Comparison of ENCODE assay signal across 8 cellular contexts in the genomic region with DNA sequence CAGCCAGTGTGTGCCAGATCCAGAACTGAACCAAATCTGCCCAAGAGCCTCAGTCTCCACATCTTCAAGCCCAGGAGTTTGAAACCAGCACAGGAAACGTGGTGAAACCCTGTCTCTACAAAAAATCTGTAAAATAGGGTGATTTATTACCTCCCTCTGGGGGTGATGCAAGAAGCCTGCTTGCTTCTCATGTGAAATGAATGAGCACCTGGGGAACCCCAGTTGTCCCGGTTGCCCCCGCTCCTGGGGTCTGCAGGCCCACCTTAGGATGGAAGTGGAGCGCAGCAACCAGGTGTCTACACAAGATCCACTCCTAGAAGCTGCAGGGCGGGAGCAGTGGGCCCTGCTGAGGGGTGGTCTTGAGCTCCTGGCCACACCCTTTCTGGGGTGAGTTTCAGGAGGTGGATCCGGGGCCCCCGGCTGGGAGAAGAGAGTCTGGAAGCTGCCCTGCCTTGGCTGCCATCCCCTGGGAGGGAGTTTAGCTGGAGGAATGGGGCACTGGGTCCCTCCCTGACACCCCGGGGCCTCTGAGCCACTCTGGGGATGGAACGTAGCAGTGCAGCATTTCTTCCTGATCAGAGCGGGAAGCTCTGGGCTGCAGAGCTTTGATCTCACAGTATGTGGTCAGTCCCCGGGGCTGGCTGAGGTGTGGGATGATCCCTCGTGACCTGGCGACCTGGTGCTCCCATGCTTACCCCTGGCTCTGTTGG.
DNase-seq lines count a peak whose midpoint lies in the region; ATAC-seq, FAIRE-seq and TF ChIP-seq lines count a peak whose summit lies in the region.

No MANE protein-coding gene starts in this region.

- no TSS peak for BruUV-seq in HepG2 (replicated peaks; lab: Mats Ljungman, UMichigan)

- no peaks in the 10 kb centered on the region for H3K9me2 ChIP-seq in GM23338 (ENCODE audit: insufficient read depth)

- no peak for TF ChIP-seq RAD21 in HepG2 (CRISPR knock-in tag; IDR thresholded peaks at IDR 0.05)

- H3K36me3 Mint-ChIP-seq in CD8-positive, alpha-beta T cell, result peaks cover 4% of the 10 kb centered on the region
- H3K36me3 Mint-ChIP-seq in GM23338 (ENCODE audit: low read depth) (no peaks in the 10 kb centered on the region), WTC11 (no peaks in the 10 kb centered on the region)

- FAIRE-seq in HepG2 (lab: Jason Lieb, UNC), result no peak

- ATAC-seq in CD8-positive, alpha-beta T cell, result no peak
- no peak; the same call in 2 of the 3 replicates for ATAC-seq in GM23338
- no peak for ATAC-seq in WTC11
- ATAC-seq in HepG2, result no peak

- H3K27ac ChIP-seq in CD8-positive, alpha-beta T cell (ENCODE audit: low read depth, low read length), result peak overlapping the region; percentile 66
- H3K27ac ChIP-seq in GM23338 (ENCODE audit: low read depth) (0 out of 2 replicates have a peak overlapping the region, but pooled peaks have one; percentile 39), HepG2 (ENCODE audit: extremely low read length, insufficient read depth, low read length) (peak overlapping the region; percentile 10)

- H3K27me3 Mint-ChIP-seq in CD8-positive, alpha-beta T cell (ENCODE audit: low read depth), result no peaks in the 10 kb centered on the region
- H3K27me3 Mint-ChIP-seq in GM23338 (ENCODE audit: insufficient read depth, low read depth, poor library complexity) (no peaks in the 10 kb centered on the region), WTC11 (ENCODE audit: low read depth) (no peaks in the 10 kb centered on the region)

- H3K4me3 ChIP-seq in CD8-positive, alpha-beta T cell (ENCODE audit: low read depth, low read length), result peak overlapping the region; percentile 48
- H3K4me3 ChIP-seq in GM23338 (no peak overlapping the region), HepG2 (replicated peaks in 1 of 3; ENCODE audit: insufficient read depth in 1 of 3, low read depth in 2 of 3, low read length in 3 of 3) (no peak overlapping the region)

- in situ Hi-C loops in HepG2 (cut with HindIII; ENCODE audit: extremely low pct_ligation_motif_present, low pct_unique_long_range_greater_than_20kb), result no loop called here

- POLR2A ChIA-PET in CD8-positive, alpha-beta T cell (lab: Charles Lee), result interaction anchor here (0.5 to 5.9 kb wide), 10 partner anchors 8 to 617 kb away, joined by 3 to 172 read pairs (median 3); no protein-coding TSS in a partner anchor
- POLR2A ChIA-PET in WTC11 (lab: Charles Lee) (interaction anchor here (1.4 kb wide), 2 partner anchors 20 to 22 kb away, joined by 3 to 4 read pairs; no protein-coding TSS in a partner anchor), HepG2 (lab: Yijun Ruan, JAX) (interaction anchor here (0.8 to 2.8 kb wide), 2 partner anchors 9 to 20 kb away, joined by 3 to 10 read pairs; no protein-coding TSS in a partner anchor), GM10248 (lab: Yijun Ruan, JAX) (no interaction called here)

- no peaks in the 10 kb centered on the region for H3K27me3 ChIP-seq in CD8-positive, alpha-beta T cell (ENCODE audit: insufficient read depth, low read length)
- no peaks in the 10 kb centered on the region for H3K27me3 ChIP-seq in GM23338 (ENCODE audit: insufficient read depth)
- no peaks in the 10 kb centered on the region for H3K27me3 ChIP-seq in HepG2 (ENCODE audit: control insufficient read depth in 1 of 2, insufficient read depth in 2 of 2, low read length in 2 of 2)

- no peaks in the 10 kb centered on the region for H3K9me3 Mint-ChIP-seq in CD8-positive, alpha-beta T cell
- no peaks in the 10 kb centered on the region for H3K9me3 Mint-ChIP-seq in GM23338
- no peaks in the 10 kb centered on the region for H3K9me3 Mint-ChIP-seq in WTC11

- TF ChIP-seq CTCF in CD8-positive, alpha-beta T cell (IDR thresholded peaks at IDR 0.05), result no peak
- TF ChIP-seq CTCF in GM23338 (conservative IDR thresholded peaks at IDR 0.05; ENCODE audit: low read depth in 2 of 2), result no peak
- TF ChIP-seq CTCF in WTC11 (IDR thresholded peaks at IDR 0.05), result no peak
- no peak for TF ChIP-seq CTCF in HepG2 (CRISPR knock-in tag; IDR thresholded peaks at IDR 0.05)
- TF ChIP-seq CTCF in GM10248 (IDR thresholded peaks at IDR 0.05; ENCODE audit: control extremely low read depth, extremely low read depth, low read depth, missing control alignments), result no peak

- DNase-seq in CD8-positive, alpha-beta T cell, result no peak
- no peak for DNase-seq in GM23338 (ENCODE audit: low spot score)
- DNase-seq in WTC11 (ENCODE audit: low spot score), result no peak
- DNase-seq in HepG2 (ENCODE audit: low spot score), result no peak
- no peak for DNase-seq in GM10248 (ENCODE audit: extremely low spot score)
- no peak for DNase-seq in ecto neural progenitor cell (ENCODE audit: low spot score)
- no peak for DNase-seq in NCI-H128 (lab: John Stamatoyannopoulos, UW; ENCODE audit: unreplicated experiment)
- DNase-seq in NCI-H510A treated with DMSO at 0.1 percent for 48 hours (lab: John Stamatoyannopoulos, UW), result no peak

- CTCF ChIA-PET in CD8-positive, alpha-beta T cell (lab: Charles Lee), result interaction anchor here (0.8 to 5.7 kb wide), 16 partner anchors 8 to 120 kb away, joined by 3 to 50 read pairs (median 6); no protein-coding TSS in a partner anchor
- CTCF ChIA-PET in WTC11 (lab: Charles Lee) (interaction anchor here (0.8 to 3.0 kb wide), 8 partner anchors 8 to 120 kb away, joined by 3 to 10 read pairs (median 5); no protein-coding TSS in a partner anchor), HepG2 (lab: Yijun Ruan, JAX; ENCODE audit: low intra/inter-chr PET ratio, low total read pairs) (no interaction called here), GM10248 (lab: Yijun Ruan, JAX) (interaction anchor here (1.1 to 5.4 kb wide), 15 partner anchors 8 to 141 kb away, joined by 3 to 35 read pairs (median 8); no protein-coding TSS in a partner anchor)

- peaks cover 72% of the 10 kb centered on the region for H3K4me1 Mint-ChIP-seq in CD8-positive, alpha-beta T cell (ENCODE audit: low read depth)
- H3K4me1 Mint-ChIP-seq in GM23338, result peaks cover 17% of the 10 kb centered on the region
- peaks cover 18% of the 10 kb centered on the region for H3K4me1 Mint-ChIP-seq in WTC11

- H3K4me2 ChIP-seq in GM23338 (no peak overlapping the region), HepG2 (ENCODE audit: low read depth, low read length) (no peak overlapping the region)

- no peaks in the 10 kb centered on the region for H3K9me3 ChIP-seq in CD8-positive, alpha-beta T cell (ENCODE audit: low read length)
- H3K9me3 ChIP-seq in HepG2 (ENCODE audit: low read length), result no peaks in the 10 kb centered on the region

- WGBS in HepG2 (ENCODE audit: low lambda C conversion rate), result 86% methylated on average over 5 of the region's 13 CpGs

- H3K9ac ChIP-seq in HepG2 (ENCODE audit: insufficient read depth, low read depth, low read length), result no peak overlapping the region

- H4K20me1 ChIP-seq in GM23338 (replicated peaks; ENCODE audit: insufficient read depth) (peaks cover 8% of the 10 kb centered on the region; the same call in 1 of the 2 replicates), HepG2 (ENCODE audit: insufficient read depth, low read length) (no peaks in the 10 kb centered on the region)

- H3K27ac Mint-ChIP-seq in CD8-positive, alpha-beta T cell, result peak overlapping the region; percentile 98
- H3K27ac Mint-ChIP-seq in GM23338 (peak overlapping the region; percentile 90), WTC11 (peak overlapping the region; percentile 92)

- H3F3A ChIP-seq in GM23338 (replicated peaks; ENCODE audit: low read depth), result peaks cover 4% of the 10 kb centered on the region

- H2AFZ ChIP-seq in GM23338, result no peak overlapping the region
- H2AFZ ChIP-seq in HepG2 (ENCODE audit: low read length), result no peak overlapping the region

- TF ChIP-seq EP300 in HepG2 (IDR thresholded peaks at IDR 0.05; ENCODE audit: low read depth in 2 of 2, low read length in 2 of 2), result no peak
- TF ChIP-seq EP300 in HepG2 (CRISPR knock-in tag; IDR thresholded peaks at IDR 0.05; ENCODE audit: borderline replicate concordance), result no peak

- TF ChIP-seq POLR2A in HepG2 (IDR thresholded peaks at IDR 0.05; ENCODE audit: insufficient read depth in 1 of 2, low read depth in 2 of 2, low read length in 2 of 2), result no peak

- no peaks in the 10 kb centered on the region for H3K36me3 ChIP-seq in CD8-positive, alpha-beta T cell (ENCODE audit: insufficient read depth, low read length)
- no peaks in the 10 kb centered on the region for H3K36me3 ChIP-seq in GM23338 (ENCODE audit: insufficient read depth)
- no peaks in the 10 kb centered on the region; a peak in 1 of 5 replicates for H3K36me3 ChIP-seq in HepG2 (replicated peaks in 1 of 2; ENCODE audit: control insufficient read depth in 1 of 2, insufficient read depth in 2 of 2, low read length in 2 of 2)

- peaks cover 64% of the 10 kb centered on the region for H3K4me1 ChIP-seq in CD8-positive, alpha-beta T cell (ENCODE audit: insufficient read depth, low read length)
- peaks cover 11% of the 10 kb centered on the region for H3K4me1 ChIP-seq in GM23338 (ENCODE audit: insufficient read depth)
- H3K4me1 ChIP-seq in HepG2 (ENCODE audit: insufficient read depth, low read length), result peaks cover 81% of the 10 kb centered on the region

- intact Hi-C loops in CD8-positive, alpha-beta T cell (cut with DNase I, micrococcal nuclease), result loop anchor here (1.0 to 5.0 kb wide), 5 partner anchors 16 to 197 kb away; partner anchors contain the start of gene EVI2B (in 1 of the 2)
- intact Hi-C loops in HepG2 (cut with micrococcal nuclease; ENCODE audit: unreplicated experiment), result no loop called here

- peak overlapping the region; percentile 91 for H3K4me3 Mint-ChIP-seq in CD8-positive, alpha-beta T cell
- H3K4me3 Mint-ChIP-seq in GM23338, result no peak overlapping the region; the same call in 2 of the 3 replicates
- no peak overlapping the region for H3K4me3 Mint-ChIP-seq in WTC11

- peaks cover 56% of the 10 kb centered on the region for H3K79me2 ChIP-seq in GM23338 (replicated peaks; ENCODE audit: insufficient read depth)
- peaks cover 85% of the 10 kb centered on the region for H3K79me2 ChIP-seq in HepG2 (ENCODE audit: insufficient read depth, low read length)

TF ChIP-seq in GM23338, 12 proteins besides CTCF, POLR2A, EP300 and RAD21 (continues in another document):
- TF ChIP-seq STAT1 (IDR thresholded peaks at IDR 0.05; ENCODE audit: unreplicated experiment), result no peak

TF ChIP-seq in HepG2, 621 proteins besides CTCF, POLR2A, EP300 and RAD21 (continues in another document):
- TF ChIP-seq ZNF230 (CRISPR knock-in tag; IDR thresholded peaks at IDR 0.05) (0 out of 2 replicates have a peak, but pooled peaks have one; percentile 26), ZFP37 (CRISPR knock-in tag; IDR thresholded peaks at IDR 0.05; ENCODE audit: borderline replicate concordance) (no peak), ZC3H4 (CRISPR knock-in tag; IDR thresholded peaks at IDR 0.05; ENCODE audit: borderline replicate concordance) (no peak), ZNF264 (CRISPR knock-in tag; IDR thresholded peaks at IDR 0.05) (no peak)
- TF ChIP-seq, protein P1, sequence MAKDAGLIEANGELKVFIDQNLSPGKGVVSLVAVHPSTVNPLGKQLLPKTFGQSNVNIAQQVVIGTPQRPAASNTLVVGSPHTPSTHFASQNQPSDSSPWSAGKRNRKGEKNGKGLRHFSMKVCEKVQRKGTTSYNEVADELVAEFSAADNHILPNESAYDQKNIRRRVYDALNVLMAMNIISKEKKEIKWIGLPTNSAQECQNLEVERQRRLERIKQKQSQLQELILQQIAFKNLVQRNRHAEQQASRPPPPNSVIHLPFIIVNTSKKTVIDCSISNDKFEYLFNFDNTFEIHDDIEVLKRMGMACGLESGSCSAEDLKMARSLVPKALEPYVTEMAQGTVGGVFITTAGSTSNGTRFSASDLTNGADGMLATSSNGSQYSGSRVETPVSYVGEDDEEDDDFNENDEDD (CRISPR knock-in tag; IDR thresholded peaks at IDR 0.05; ENCODE audit: borderline replicate concordance), result no peak

Comparison
In these comparisons a context has a peak if more than half of its experiments do, and no peak if none do; other contexts are left out.
1. H3K27ac ChIP-seq: peak in every context shown above with its lines; median percentile 66 in CD8-positive, alpha-beta T cell; 39 in GM23338; 10 in HepG2.